1 cellular context compared by ENCODE assay signal in genomic region chr7:128210590-128211570, GRCh38.
A peak's percentile ranks its signal among the peaks of the same experiment; 100 is the strongest.
TF ChIP-seq lines count a peak whose summit lies in the region.

No MANE protein-coding gene starts in this region.

TF ChIP-seq in endothelial cell of umbilical vein, 7 proteins besides CTCF, POLR2A, EP300 and RAD21:
- TF ChIP-seq EZH2 (IDR thresholded peaks at IDR 0.05; ENCODE audit: borderline replicate concordance, low read depth, low read length, severe bottlenecking) (peak; percentile 42), MAX (IDR thresholded peaks at IDR 0.05; ENCODE audit: insufficient read depth, insufficient read length) (no peak)
